Comparison of ENCODE assay signal across 1 cellular context in the genomic region with DNA sequence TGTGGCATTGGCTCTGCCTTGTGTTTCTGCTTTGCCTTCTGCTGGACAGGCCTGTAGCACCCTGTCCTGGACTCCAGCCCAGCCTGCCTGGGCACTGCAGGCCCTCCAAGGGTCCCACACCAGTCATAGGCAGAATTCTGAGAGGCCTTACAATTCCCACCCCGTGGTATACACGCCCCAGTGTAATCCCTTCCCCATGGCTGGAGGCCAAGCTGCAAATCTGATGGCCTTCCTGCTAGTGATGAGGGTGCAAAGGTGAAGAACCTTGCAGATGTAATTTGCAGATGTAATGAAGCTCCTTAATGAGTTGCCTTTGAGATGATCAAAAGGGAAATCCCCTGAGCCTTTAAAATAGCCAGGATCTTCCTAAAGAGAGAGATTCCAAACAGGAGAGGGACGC.
TF ChIP-seq lines count a peak whose summit lies in the region.

No MANE protein-coding gene starts in this region.

TF ChIP-seq in WTC11, 78 proteins besides CTCF, POLR2A, EP300 and RAD21:
- TF ChIP-seq, protein P1, sequence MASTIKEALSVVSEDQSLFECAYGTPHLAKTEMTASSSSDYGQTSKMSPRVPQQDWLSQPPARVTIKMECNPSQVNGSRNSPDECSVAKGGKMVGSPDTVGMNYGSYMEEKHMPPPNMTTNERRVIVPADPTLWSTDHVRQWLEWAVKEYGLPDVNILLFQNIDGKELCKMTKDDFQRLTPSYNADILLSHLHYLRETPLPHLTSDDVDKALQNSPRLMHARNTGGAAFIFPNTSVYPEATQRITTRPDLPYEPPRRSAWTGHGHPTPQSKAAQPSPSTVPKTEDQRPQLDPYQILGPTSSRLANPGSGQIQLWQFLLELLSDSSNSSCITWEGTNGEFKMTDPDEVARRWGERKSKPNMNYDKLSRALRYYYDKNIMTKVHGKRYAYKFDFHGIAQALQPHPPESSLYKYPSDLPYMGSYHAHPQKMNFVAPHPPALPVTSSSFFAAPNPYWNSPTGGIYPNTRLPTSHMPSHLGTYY (CRISPR knock-in tag; IDR thresholded peaks at IDR 0.05), result no peak
- TF ChIP-seq, protein P2, sequence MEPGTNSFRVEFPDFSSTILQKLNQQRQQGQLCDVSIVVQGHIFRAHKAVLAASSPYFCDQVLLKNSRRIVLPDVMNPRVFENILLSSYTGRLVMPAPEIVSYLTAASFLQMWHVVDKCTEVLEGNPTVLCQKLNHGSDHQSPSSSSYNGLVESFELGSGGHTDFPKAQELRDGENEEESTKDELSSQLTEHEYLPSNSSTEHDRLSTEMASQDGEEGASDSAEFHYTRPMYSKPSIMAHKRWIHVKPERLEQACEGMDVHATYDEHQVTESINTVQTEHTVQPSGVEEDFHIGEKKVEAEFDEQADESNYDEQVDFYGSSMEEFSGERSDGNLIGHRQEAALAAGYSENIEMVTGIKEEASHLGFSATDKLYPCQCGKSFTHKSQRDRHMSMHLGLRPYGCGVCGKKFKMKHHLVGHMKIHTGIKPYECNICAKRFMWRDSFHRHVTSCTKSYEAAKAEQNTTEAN (CRISPR knock-in tag; IDR thresholded peaks at IDR 0.05), result no peak
- TF ChIP-seq ZNF121 (CRISPR knock-in tag; IDR thresholded peaks at IDR 0.05) (no peak), JUN (CRISPR knock-in tag; IDR thresholded peaks at IDR 0.05) (no peak), ZNF416 (CRISPR knock-in tag; IDR thresholded peaks at IDR 0.05) (no peak), SP1 (CRISPR knock-in tag; conservative IDR thresholded peaks at IDR 0.05) (no peak), NR1H2 (CRISPR knock-in tag; IDR thresholded peaks at IDR 0.05) (no peak)
- TF ChIP-seq, protein P3, sequence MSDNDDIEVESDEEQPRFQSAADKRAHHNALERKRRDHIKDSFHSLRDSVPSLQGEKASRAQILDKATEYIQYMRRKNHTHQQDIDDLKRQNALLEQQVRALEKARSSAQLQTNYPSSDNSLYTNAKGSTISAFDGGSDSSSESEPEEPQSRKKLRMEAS (CRISPR knock-in tag; IDR thresholded peaks at IDR 0.05), result no peak
- TF ChIP-seq, protein P4, sequence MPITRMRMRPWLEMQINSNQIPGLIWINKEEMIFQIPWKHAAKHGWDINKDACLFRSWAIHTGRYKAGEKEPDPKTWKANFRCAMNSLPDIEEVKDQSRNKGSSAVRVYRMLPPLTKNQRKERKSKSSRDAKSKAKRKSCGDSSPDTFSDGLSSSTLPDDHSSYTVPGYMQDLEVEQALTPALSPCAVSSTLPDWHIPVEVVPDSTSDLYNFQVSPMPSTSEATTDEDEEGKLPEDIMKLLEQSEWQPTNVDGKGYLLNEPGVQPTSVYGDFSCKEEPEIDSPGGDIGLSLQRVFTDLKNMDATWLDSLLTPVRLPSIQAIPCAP (CRISPR knock-in tag; IDR thresholded peaks at IDR 0.05), result no peak
- TF ChIP-seq, protein P5, sequence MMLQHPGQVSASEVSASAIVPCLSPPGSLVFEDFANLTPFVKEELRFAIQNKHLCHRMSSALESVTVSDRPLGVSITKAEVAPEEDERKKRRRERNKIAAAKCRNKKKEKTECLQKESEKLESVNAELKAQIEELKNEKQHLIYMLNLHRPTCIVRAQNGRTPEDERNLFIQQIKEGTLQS (CRISPR knock-in tag; conservative IDR thresholded peaks at IDR 0.05), result no peak
